In the genomic region with DNA sequence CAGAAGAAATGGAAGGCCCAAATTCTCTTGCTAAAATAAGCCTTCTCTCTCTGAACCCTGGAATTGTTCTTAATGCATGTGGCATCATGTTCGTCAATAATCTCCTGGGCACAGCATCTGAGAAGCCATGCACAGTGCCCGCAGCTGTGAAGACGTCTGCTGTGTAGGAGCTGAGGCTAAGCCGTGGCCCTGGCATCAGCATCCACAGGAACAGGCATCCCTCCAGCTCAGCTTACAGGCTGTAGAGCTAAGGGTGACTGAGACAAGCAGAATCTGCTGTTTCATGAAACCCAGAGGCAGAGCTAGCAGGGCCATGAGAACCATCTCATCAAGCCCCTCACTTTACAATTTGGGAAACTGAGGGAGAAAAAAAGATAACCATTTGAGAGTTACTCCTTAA, we compare ENCODE assay signal across 29 cellular contexts.
"Had no signal": no experiment of that assay in that cellular context is flagged by ENCODE, and none has a peak within 500 bp of the region (broad histone marks: within the 10 kb centered on the region; RNA-seq: fewer than 3 reads in every experiment).

No MANE protein-coding gene starts in this region.

- H3K9me3 Mint-ChIP-seq: activated CD4-positive, alpha-beta T cell treated with anti-CD3 and anti-CD28 coated beads, Interleukin-2, amount 10 ng/mL, durations not matched to agents 7 days and 5 days; activated naive CD4-positive, alpha-beta T cell treated with anti-CD3 and anti-CD28 coated beads, Interleukin-2, amount 50 U/mL, for 24 hours; activated naive CD8-positive, alpha-beta T cell treated with anti-CD3 and anti-CD28 coated beads, Interleukin-2, amount 10 ng/mL, durations not matched to agents 7 days and 5 days; activated T-cell treated with anti-CD3 and anti-CD28 coated beads, Interleukin-2, amount 50 U/mL, for 24 hours; activated T-helper 2 cell treated with anti-CD3 and anti-CD28 coated beads, Interferon-gamma antibody, Interleukin-2, Interleukin-4, amounts not matched to agents 10 μg/mL and 5 μg/mL and 100 μg/mL, durations not matched to agents 14 hours and 24 hours and 36 hours; central memory CD8-positive, alpha-beta T cell; IgD-negative memory B cell; T-helper 1 cell treated with Interleukin-12 subunit alpha and Interleukin-12 subunit beta and Interleukin-4 antibody, amounts not matched to agents 30 μg/mL and 1 μg/mL, for 36 hours; T-helper 2 cell treated with Interferon-gamma antibody and Interleukin-4, amounts not matched to agents 5 μg/mL and 100 μg/mL, for 36 hours had no signal

- H3K27ac ChIP-seq: ascending aorta, cardiac muscle cell, Peyer's patch, SJSA1 had no signal

- H3K27me3 ChIP-seq: ascending aorta, cardiac muscle cell, Peyer's patch had no signal

- H3K36me3 ChIP-seq: ascending aorta, cardiac muscle cell, Peyer's patch, SJSA1 had no signal

- ATAC-seq: activated CD8-positive, alpha-beta T cell treated with anti-CD3 and anti-CD28 coated beads, Interleukin-2, amount 10 ng/mL, durations not matched to agents 7 days and 5 days; PC-3 had no signal

- H3K4me1 ChIP-seq: ascending aorta, Peyer's patch, SJSA1 had no signal

- H3K4me3 ChIP-seq: ascending aorta, cardiac muscle cell, Peyer's patch, SJSA1 had no signal

- H3K27ac Mint-ChIP-seq: activated CD4-positive, alpha-beta T cell treated with anti-CD3 and anti-CD28 coated beads, Interleukin-2, amount 10 ng/mL, durations not matched to agents 7 days and 5 days; activated CD8-positive, alpha-beta T cell treated with anti-CD3 and anti-CD28 coated beads, Interleukin-2, amount 10 ng/mL, durations not matched to agents 7 days and 5 days; activated naive CD4-positive, alpha-beta T cell treated with anti-CD3 and anti-CD28 coated beads, Interleukin-2, amount 50 U/mL, for 24 hours; activated naive CD8-positive, alpha-beta T cell treated with anti-CD3 and anti-CD28 coated beads, Interleukin-2, amount 10 ng/mL, durations not matched to agents 7 days and 5 days; activated T-cell treated with anti-CD3 and anti-CD28 coated beads, Interleukin-2, amount 50 U/mL, for 24 hours; activated T-helper 2 cell treated with anti-CD3 and anti-CD28 coated beads, Interferon-gamma antibody, Interleukin-2, Interleukin-4, amounts not matched to agents 10 μg/mL and 5 μg/mL and 100 μg/mL, durations not matched to agents 14 hours and 24 hours and 36 hours; IgD-negative memory B cell; T-helper 1 cell treated with Interleukin-12 subunit alpha and Interleukin-12 subunit beta and Interleukin-4 antibody, amounts not matched to agents 30 μg/mL and 1 μg/mL, for 36 hours; T-helper 2 cell treated with Interferon-gamma antibody and Interleukin-4, amounts not matched to agents 5 μg/mL and 100 μg/mL, for 36 hours had no signal

- DNase-seq: activated CD4-positive, alpha-beta T cell treated with anti-CD3 and anti-CD28 coated beads, Interleukin-2, amount 10 ng/mL, durations not matched to agents 7 days and 5 days; activated CD4-positive, alpha-beta T cell treated with anti-CD3 and anti-CD28 coated beads, Interleukin-2, amount 50 U/mL, for 48 hours; activated CD8-positive, alpha-beta T cell treated with anti-CD3 and anti-CD28 coated beads, Interleukin-2, amount 10 ng/mL, durations not matched to agents 7 days and 5 days; activated gamma-delta T cell; activated naive CD4-positive, alpha-beta T cell treated with Interleukin-2 at 50 U/mL for 16 hours; activated naive CD8-positive, alpha-beta T cell treated with anti-CD3 and anti-CD28 coated beads, Interleukin-2, amount 10 ng/mL, durations not matched to agents 7 days and 5 days; activated T-cell treated with anti-CD3 and anti-CD28 coated beads, Interleukin-2, amount 50 U/mL, for 24 hours; Karpas-422; KBM-7; NCI-H1436 treated with DMSO at 0.1 percent for 48 hours; NCI-H187; NCI-H2081; NCI-H510A; NCI-H526; NCI-H774; PC-3; Peyer's patch; RPMI8226; SHP77 treated with DMSO at 0.1 percent for 48 hours; SK-N-SH had no signal

- H3K9me3 ChIP-seq: ascending aorta, Peyer's patch, SJSA1, SK-N-SH had no signal

- H3K27me3 Mint-ChIP-seq: activated CD4-positive, alpha-beta T cell treated with anti-CD3 and anti-CD28 coated beads, Interleukin-2, amount 10 ng/mL, durations not matched to agents 7 days and 5 days had no signal

- H3K4me3 Mint-ChIP-seq: activated CD4-positive, alpha-beta T cell treated with anti-CD3 and anti-CD28 coated beads, Interleukin-2, amount 10 ng/mL, durations not matched to agents 7 days and 5 days; activated CD8-positive, alpha-beta T cell treated with anti-CD3 and anti-CD28 coated beads, Interleukin-2, amount 10 ng/mL, durations not matched to agents 7 days and 5 days; activated naive CD4-positive, alpha-beta T cell treated with anti-CD3 and anti-CD28 coated beads, Interleukin-2, amount 50 U/mL, for 24 hours; activated naive CD8-positive, alpha-beta T cell treated with anti-CD3 and anti-CD28 coated beads, Interleukin-2, amount 10 ng/mL, durations not matched to agents 7 days and 5 days; activated T-cell treated with anti-CD3 and anti-CD28 coated beads, Interleukin-2, amount 50 U/mL, for 24 hours; central memory CD8-positive, alpha-beta T cell; IgD-negative memory B cell; T-helper 1 cell treated with Interleukin-12 subunit alpha and Interleukin-12 subunit beta and Interleukin-4 antibody, amounts not matched to agents 30 μg/mL and 1 μg/mL, for 36 hours; T-helper 2 cell treated with Interferon-gamma antibody and Interleukin-4, amounts not matched to agents 5 μg/mL and 100 μg/mL, for 36 hours had no signal

- H3K36me3 Mint-ChIP-seq: activated naive CD4-positive, alpha-beta T cell treated with anti-CD3 and anti-CD28 coated beads, Interleukin-2, amount 50 U/mL, for 24 hours; activated naive CD8-positive, alpha-beta T cell treated with anti-CD3 and anti-CD28 coated beads, Interleukin-2, amount 10 ng/mL, durations not matched to agents 7 days and 5 days; IgD-negative memory B cell had no signal

- H3K4me1 Mint-ChIP-seq: activated CD4-positive, alpha-beta T cell treated with anti-CD3 and anti-CD28 coated beads, Interleukin-2, amount 10 ng/mL, durations not matched to agents 7 days and 5 days; activated naive CD4-positive, alpha-beta T cell treated with anti-CD3 and anti-CD28 coated beads, Interleukin-2, amount 50 U/mL, for 24 hours; activated naive CD8-positive, alpha-beta T cell treated with anti-CD3 and anti-CD28 coated beads, Interleukin-2, amount 10 ng/mL, durations not matched to agents 7 days and 5 days; central memory CD8-positive, alpha-beta T cell; IgD-negative memory B cell had no signal
